In genomic region chr3:125318859-125319258, GRCh38 we compare ENCODE assay signal across 27 cellular contexts. TPM values are rescaled to one million over a fixed set of nuclear protein-coding genes. Genes with fewer than 3 reads are reported as not detected.
DNase-seq lines count a peak whose midpoint lies in the region; ATAC-seq and FAIRE-seq lines count a peak whose summit lies in the region.
"Had no signal": no experiment of that assay in that cellular context is flagged by ENCODE, and none has a peak within 500 bp of the region (broad histone marks: within the 10 kb centered on the region; RNA-seq: fewer than 3 reads in every experiment).

No MANE protein-coding gene starts in this region.

- peaks cover 19% of the 10 kb centered on the region for H3K4me1 Mint-ChIP-seq in activated naive CD8-positive, alpha-beta T cell (ENCODE audit: low read depth)
- peaks cover 20% of the 10 kb centered on the region for H3K4me1 Mint-ChIP-seq in activated naive CD8-positive, alpha-beta T cell treated with anti-CD3 and anti-CD28 coated beads, Interleukin-2, amount 50 U/mL, for 24 hours
- H3K4me1 Mint-ChIP-seq in central memory CD8-positive, alpha-beta T cell: no peaks in the 10 kb centered on the region

- H3K9ac ChIP-seq in mesenchymal stem cell (ENCODE audit: low read length): no peak overlapping the region
- H3K9ac ChIP-seq: GM23248 had no signal

- H2BK5ac ChIP-seq in mesenchymal stem cell (ENCODE audit: low read depth, low read length, poor library complexity, severe bottlenecking): peak overlapping the region; percentile 3

- H2BK12ac ChIP-seq in mesenchymal stem cell (ENCODE audit: low read length in 2 of 2): no peak overlapping the region

- H3K27me3 Mint-ChIP-seq in activated naive CD8-positive, alpha-beta T cell: no peaks in the 10 kb centered on the region
- no peaks in the 10 kb centered on the region for H3K27me3 Mint-ChIP-seq in activated naive CD8-positive, alpha-beta T cell treated with anti-CD3 and anti-CD28 coated beads, Interleukin-2, amount 50 U/mL, for 24 hours
- H3K27me3 Mint-ChIP-seq in central memory CD8-positive, alpha-beta T cell: no peaks in the 10 kb centered on the region
- H3K27me3 Mint-ChIP-seq: activated CD8-positive, alpha-beta T cell treated with anti-CD3 and anti-CD28 coated beads for 36 hours; IgD-negative memory B cell had no signal

- no peak for ATAC-seq in activated naive CD8-positive, alpha-beta T cell treated with anti-CD3 and anti-CD28 coated beads, Interleukin-2, amount 50 U/mL, for 24 hours
- no peak for ATAC-seq in central memory CD8-positive, alpha-beta T cell (replicated peaks; ENCODE audit: extremely low read depth, poor library complexity, severe bottlenecking)
- ATAC-seq: activated CD8-positive, alpha-beta T cell treated with anti-CD3 and anti-CD28 coated beads for 36 hours; CD8-positive, alpha-beta T cell; left cardiac atrium had no signal

- no peak overlapping the region for H2BK15ac ChIP-seq in mesenchymal stem cell (ENCODE audit: low read depth, poor library complexity, severe bottlenecking)

- WGBS in mesenchymal stem cell: 71% methylated on average over 3 of the region's 4 CpGs

- no peaks in the 10 kb centered on the region for H3K9me3 ChIP-seq in mesenchymal stem cell (ENCODE audit: control insufficient read depth, low read length)
- H3K9me3 ChIP-seq: tibial nerve had no signal

- peaks cover 7% of the 10 kb centered on the region for H3K9me3 Mint-ChIP-seq in activated naive CD8-positive, alpha-beta T cell (ENCODE audit: low read depth)
- H3K9me3 Mint-ChIP-seq in activated naive CD8-positive, alpha-beta T cell treated with anti-CD3 and anti-CD28 coated beads, Interleukin-2, amount 50 U/mL, for 24 hours: no peaks in the 10 kb centered on the region
- H3K9me3 Mint-ChIP-seq in central memory CD8-positive, alpha-beta T cell: no peaks in the 10 kb centered on the region
- H3K9me3 Mint-ChIP-seq: activated CD8-positive, alpha-beta T cell treated with anti-CD3 and anti-CD28 coated beads for 36 hours; CD8-positive, alpha-beta T cell; HFFc6; IgD-negative memory B cell; T-helper 1 cell treated with Interleukin-12 subunit alpha and Interleukin-12 subunit beta and Interleukin-4 antibody, amounts not matched to agents 30 μg/mL and 1 μg/mL, for 36 hours had no signal

- H3K4me3 Mint-ChIP-seq in activated naive CD8-positive, alpha-beta T cell: no peak overlapping the region
- H3K4me3 Mint-ChIP-seq in activated naive CD8-positive, alpha-beta T cell treated with anti-CD3 and anti-CD28 coated beads, Interleukin-2, amount 50 U/mL, for 24 hours: no peak overlapping the region
- H3K4me3 Mint-ChIP-seq in central memory CD8-positive, alpha-beta T cell: no peak overlapping the region
- H3K4me3 Mint-ChIP-seq: activated CD8-positive, alpha-beta T cell treated with anti-CD3 and anti-CD28 coated beads for 36 hours; CD8-positive, alpha-beta T cell; HFFc6; IgD-negative memory B cell; T-helper 1 cell treated with Interleukin-12 subunit alpha and Interleukin-12 subunit beta and Interleukin-4 antibody, amounts not matched to agents 30 μg/mL and 1 μg/mL, for 36 hours had no signal

- peaks cover 9 to 59% of the 10 kb centered on the region in 2 experiments for H3K36me3 ChIP-seq in mesenchymal stem cell (ENCODE audit: control insufficient read depth in 1 of 2, insufficient read depth in 2 of 2, low read depth in 1 of 2, low read length in 2 of 2)

- peak overlapping the region; percentile 45 for H3K4me2 ChIP-seq in mesenchymal stem cell (ENCODE audit: low read length, poor library complexity, severe bottlenecking)
- H3K4me2 ChIP-seq: smooth muscle cell had no signal

- H3K23ac ChIP-seq in mesenchymal stem cell (ENCODE audit: low read length in 2 of 2): no peak overlapping the region

- no peak overlapping the region for H4K8ac ChIP-seq in mesenchymal stem cell (ENCODE audit: low read length)

- peak overlapping the region; percentile 81 for H2AK5ac ChIP-seq in mesenchymal stem cell (ENCODE audit: low read length, severe bottlenecking)

- H3K36me3 Mint-ChIP-seq in activated naive CD8-positive, alpha-beta T cell: peaks cover 13% of the 10 kb centered on the region
- H3K36me3 Mint-ChIP-seq in activated naive CD8-positive, alpha-beta T cell treated with anti-CD3 and anti-CD28 coated beads, Interleukin-2, amount 50 U/mL, for 24 hours (ENCODE audit: low read depth): peaks cover 30% of the 10 kb centered on the region
- peaks cover 20% of the 10 kb centered on the region for H3K36me3 Mint-ChIP-seq in central memory CD8-positive, alpha-beta T cell (ENCODE audit: insufficient read depth)

- peaks cover 3% of the 10 kb centered on the region for H3K4me1 ChIP-seq in mesenchymal stem cell (ENCODE audit: control insufficient read depth, insufficient read depth, low read depth, low read length)
- H3K4me1 ChIP-seq: tibial nerve had no signal

- no peak overlapping the region for H3K4ac ChIP-seq in mesenchymal stem cell (ENCODE audit: low read depth in 1 of 2, low read length in 2 of 2)

- no peak for DNase-seq in activated naive CD8-positive, alpha-beta T cell treated with anti-CD3 and anti-CD28 coated beads, Interleukin-2, amount 50 U/mL, for 24 hours
- DNase-seq in central memory CD8-positive, alpha-beta T cell (ENCODE audit: low spot score in 2 of 2): no peak
- DNase-seq in mesenchymal stem cell (no peak), urothelium cell line (ENCODE audit: low spot score) (no peak), NCI-H774 (lab: John Stamatoyannopoulos, UW) (no peak), SIG-M5 (lab: John Stamatoyannopoulos, UW) (no peak), iPS-NIHi11 (ENCODE audit: low spot score) (no peak)
- DNase-seq: activated CD4-positive, CD25-positive, alpha-beta regulatory T cell treated with anti-CD3 and anti-CD28 coated beads, Interleukin-2, amount 50 U/mL, for 72 hours; activated CD8-positive, alpha-beta T cell treated with anti-CD3 and anti-CD28 coated beads for 36 hours; AML-193; CD8-positive, alpha-beta T cell; GM23248; head of caudate nucleus; HFFc6; left cardiac atrium; NCI-H1694; occipital lobe; stimulated activated CD4-positive, alpha-beta T cell treated with anti-CD3 and anti-CD28 coated beads, Interleukin-1b, Interleukin-23, amount 100 ng/mL, for 48 hours; stimulated activated CD8-positive, alpha-beta memory T cell treated with anti-CD3 and anti-CD28 coated beads, Interleukin-4, amount 100 ng/mL, for 48 hours had no signal

- no peak overlapping the region for H2AFZ ChIP-seq in mesenchymal stem cell (ENCODE audit: low read depth, low read length)
- H2AFZ ChIP-seq: GM23248 had no signal

- H4K91ac ChIP-seq in mesenchymal stem cell (ENCODE audit: low read length): no peak overlapping the region

- FAIRE-seq in urothelium cell line (lab: Jason Lieb, UNC): peak; percentile 70
- FAIRE-seq: A204.1, TTC549 had no signal

- no peak overlapping the region for H3K14ac ChIP-seq in mesenchymal stem cell (ENCODE audit: low read length in 2 of 2)

- no peaks in the 10 kb centered on the region for H3K27me3 ChIP-seq in mesenchymal stem cell (ENCODE audit: control insufficient read depth in 1 of 2, insufficient read depth in 1 of 2, low read length in 2 of 2)
- H3K27me3 ChIP-seq: tibial nerve had no signal

- no peak overlapping the region for H3K18ac ChIP-seq in mesenchymal stem cell (ENCODE audit: low read depth in 1 of 2, low read length in 2 of 2)

- no peak overlapping the region for H3K4me3 ChIP-seq in mesenchymal stem cell (ENCODE audit: insufficient read depth in 1 of 2, low read depth in 1 of 2, low read length in 2 of 2)
- H3K4me3 ChIP-seq: GM23248, SK-N-MC, smooth muscle cell, tibial nerve had no signal

- H3K27ac ChIP-seq in mesenchymal stem cell (ENCODE audit: low read length, poor library complexity, severe bottlenecking): peak overlapping the region; percentile 95
- H3K27ac ChIP-seq: GM23248, SK-N-MC, tibial nerve had no signal

- H3K27ac Mint-ChIP-seq in activated naive CD8-positive, alpha-beta T cell: peak overlapping the region; percentile 70
- H3K27ac Mint-ChIP-seq in activated naive CD8-positive, alpha-beta T cell treated with anti-CD3 and anti-CD28 coated beads, Interleukin-2, amount 50 U/mL, for 24 hours: no peak overlapping the region
- H3K27ac Mint-ChIP-seq in central memory CD8-positive, alpha-beta T cell (ENCODE audit: low read depth): peak overlapping the region; percentile 3
- H3K27ac Mint-ChIP-seq: T-helper 1 cell treated with Interleukin-12 subunit alpha and Interleukin-12 subunit beta and Interleukin-4 antibody, amounts not matched to agents 30 μg/mL and 1 μg/mL, for 36 hours had no signal

- H2BK120ac ChIP-seq in mesenchymal stem cell (ENCODE audit: low read depth, low read length): no peak overlapping the region

- peaks cover 12% of the 10 kb centered on the region for H3K79me1 ChIP-seq in mesenchymal stem cell (replicated peaks; ENCODE audit: low read length, poor library complexity, severe bottlenecking)

RNA-seq across cellular contexts. Expression of gene ZNF148, which starts 56.3 kb away (rescaled TPM):
- polyA plus RNA-seq in mesenchymal stem cell (2013, experiment 1 of 2): 18.9 TPM
- polyA plus RNA-seq in mesenchymal stem cell (2013, experiment 2 of 2): 19.3 TPM
